Comparison of ENCODE assay signal across 13 cellular contexts in the genomic region with DNA sequence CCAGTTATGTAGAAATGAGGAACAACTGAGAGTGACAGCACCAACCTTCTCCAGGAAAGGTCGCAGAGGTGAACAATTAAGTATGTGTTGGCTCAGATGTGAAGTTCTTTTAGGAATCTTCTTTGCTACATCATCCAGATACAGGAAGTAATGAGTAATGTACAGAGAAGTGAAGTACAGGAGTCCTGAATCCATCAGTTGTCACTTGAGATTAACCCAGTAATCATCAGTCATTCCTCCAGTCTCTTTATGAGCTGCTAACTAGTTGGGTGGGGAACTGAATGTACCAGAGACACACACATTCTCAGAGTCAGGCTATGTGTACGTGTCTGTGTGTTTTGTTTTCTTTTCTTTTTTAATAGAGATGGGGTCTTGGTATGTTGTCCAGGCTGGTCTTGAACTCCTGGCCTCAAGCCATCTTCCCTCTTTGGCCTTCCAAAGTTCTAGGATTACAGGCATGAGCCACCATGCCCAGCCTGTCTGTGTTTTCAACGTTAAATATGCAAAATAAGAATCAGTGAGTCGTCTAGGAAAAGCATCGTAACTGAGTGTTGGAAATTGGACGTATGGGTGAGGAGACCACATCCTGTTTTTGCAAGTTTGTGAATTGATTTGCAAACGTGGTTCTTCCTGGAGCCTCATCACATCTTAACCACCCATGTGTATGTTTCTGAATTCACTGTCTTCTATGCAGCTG. TPM values are rescaled to one million over a fixed set of nuclear protein-coding genes. Genes with fewer than 3 reads are reported as not detected.
DNase-seq lines count a peak whose midpoint lies in the region; ATAC-seq, FAIRE-seq and TF ChIP-seq lines count a peak whose summit lies in the region.
"Had no signal": no experiment of that assay in that cellular context is flagged by ENCODE, and none has a peak within 500 bp of the region (broad histone marks: within the 10 kb centered on the region; RNA-seq: fewer than 3 reads in every experiment).

No MANE protein-coding gene starts in this region.

- H3K36me3 Mint-ChIP-seq in T-helper 1 cell treated with Interleukin-12 subunit alpha and Interleukin-12 subunit beta and Interleukin-4 antibody, amounts not matched to agents 30 μg/mL and 1 μg/mL, for 36 hours (ENCODE audit: low read depth): peaks cover 42% of the 10 kb centered on the region

- H3K4me3 Mint-ChIP-seq in T-helper 1 cell treated with Interleukin-12 subunit alpha and Interleukin-12 subunit beta and Interleukin-4 antibody, amounts not matched to agents 30 μg/mL and 1 μg/mL, for 36 hours: peak overlapping the region; percentile 54
- H3K4me3 Mint-ChIP-seq: nephron had no signal

- peaks cover 32% of the 10 kb centered on the region for H3K4me1 Mint-ChIP-seq in T-helper 1 cell treated with Interleukin-12 subunit alpha and Interleukin-12 subunit beta and Interleukin-4 antibody, amounts not matched to agents 30 μg/mL and 1 μg/mL, for 36 hours (ENCODE audit: low read depth)
- H3K4me1 Mint-ChIP-seq: nephron had no signal

- TF ChIP-seq CTCF in bronchial epithelial cell (IDR thresholded peaks at IDR 0.05; ENCODE audit: insufficient read depth, low read length, severe bottlenecking): no peak
- TF ChIP-seq CTCF in upper lobe of right lung (IDR thresholded peaks at IDR 0.05): no peak

- peak; percentile 18 for FAIRE-seq in bronchial epithelial cell (lab: Jason Lieb, UNC)
- FAIRE-seq: keratinocyte had no signal

- H3K36me3 ChIP-seq in bronchial epithelial cell (ENCODE audit: control insufficient read depth, insufficient read depth, low read length) (no peaks in the 10 kb centered on the region), upper lobe of right lung (no peaks in the 10 kb centered on the region)

- DNase-seq in stimulated activated CD4-positive, alpha-beta T cell treated with anti-CD3 and anti-CD28 coated beads, Interleukin-1b, Interleukin-23, amount 100 ng/mL, for 48 hours: peak; percentile 16
- DNase-seq in stimulated activated CD4-positive, alpha-beta T cell treated with anti-CD3 and anti-CD28 coated beads, Interleukin-12 subunit alpha, Interleukin-12 subunit beta, amount 100 ng/mL, for 4 hours: no peak
- DNase-seq in bronchial epithelial cell (ENCODE audit: low read depth) (peak; percentile 14), upper lobe of right lung (no peak), SHP77 treated with DMSO at 0.1 percent for 48 hours (lab: John Stamatoyannopoulos, UW) (no peak), NCI-H446 (lab: John Stamatoyannopoulos, UW) (no peak), NK-92 (lab: John Stamatoyannopoulos, UW; ENCODE audit: unreplicated experiment) (no peak)
- DNase-seq: AML-193, NCI-H1092, NCI-H524 had no signal

- no peaks in the 10 kb centered on the region for H3K27me3 Mint-ChIP-seq in T-helper 1 cell treated with Interleukin-12 subunit alpha and Interleukin-12 subunit beta and Interleukin-4 antibody, amounts not matched to agents 30 μg/mL and 1 μg/mL, for 36 hours (ENCODE audit: low read depth)

- H3K4me3 ChIP-seq in bronchial epithelial cell (ENCODE audit: low read depth, low read length) (no peak overlapping the region), upper lobe of right lung (no peak overlapping the region)

- H3K27me3 ChIP-seq in bronchial epithelial cell (ENCODE audit: control insufficient read depth, insufficient read depth, low read length): no peaks in the 10 kb centered on the region
- no peaks in the 10 kb centered on the region for H3K27me3 ChIP-seq in upper lobe of right lung

- peak overlapping the region; percentile 95 for H3K27ac Mint-ChIP-seq in T-helper 1 cell treated with Interleukin-12 subunit alpha and Interleukin-12 subunit beta and Interleukin-4 antibody, amounts not matched to agents 30 μg/mL and 1 μg/mL, for 36 hours
- H3K27ac Mint-ChIP-seq: nephron had no signal

- H3K27ac ChIP-seq in upper lobe of right lung: peak overlapping the region; percentile 17

- H3K9me3 ChIP-seq in upper lobe of right lung: no peaks in the 10 kb centered on the region

- H3K4me1 ChIP-seq in upper lobe of right lung: no peaks in the 10 kb centered on the region

- peaks cover 70% of the 10 kb centered on the region for H3K9me3 Mint-ChIP-seq in T-helper 1 cell treated with Interleukin-12 subunit alpha and Interleukin-12 subunit beta and Interleukin-4 antibody, amounts not matched to agents 30 μg/mL and 1 μg/mL, for 36 hours

- intact Hi-C loops in upper lobe of right lung (cut with DNase I): no loop called here

- ATAC-seq in upper lobe of right lung: peak; percentile 27

RNA-seq across cellular contexts. Expression of a gene that starts 19.9 kb away (rescaled TPM):
- 9.5 and 9.9 TPM in 2 replicates for total RNA-seq in bronchial epithelial cell
- 7.4 TPM for total RNA-seq in upper lobe of right lung

RNA-seq across cellular contexts. Expression of a gene that starts 27.0 kb away (rescaled TPM):
- total RNA-seq in bronchial epithelial cell: not detected in 2 replicates
- total RNA-seq in upper lobe of right lung: not detected

RNA-seq across cellular contexts. Expression of a gene that starts 41.4 kb away (rescaled TPM):
- total RNA-seq in bronchial epithelial cell (not detected in 2 replicates), upper lobe of right lung (8.3 TPM)

Comparison
In these comparisons a context has a peak if more than half of its experiments do, and no peak if none do; other contexts are left out.
1. DNase-seq: peak in stimulated activated CD4-positive, alpha-beta T cell treated with anti-CD3 and anti-CD28 coated beads, Interleukin-1b, Interleukin-23, amount 100 ng/mL, for 48 hours (single experiment) and bronchial epithelial cell (single experiment); none in stimulated activated CD4-positive, alpha-beta T cell treated with anti-CD3 and anti-CD28 coated beads, Interleukin-12 subunit alpha, Interleukin-12 subunit beta, amount 100 ng/mL, for 4 hours (single experiment), upper lobe of right lung (single experiment), SHP77 treated with DMSO at 0.1 percent for 48 hours (single experiment), NCI-H446 (0 of 2) and NK-92 (single experiment).